Comparison of ENCODE assay signal across 3 cellular contexts in the genomic region with DNA sequence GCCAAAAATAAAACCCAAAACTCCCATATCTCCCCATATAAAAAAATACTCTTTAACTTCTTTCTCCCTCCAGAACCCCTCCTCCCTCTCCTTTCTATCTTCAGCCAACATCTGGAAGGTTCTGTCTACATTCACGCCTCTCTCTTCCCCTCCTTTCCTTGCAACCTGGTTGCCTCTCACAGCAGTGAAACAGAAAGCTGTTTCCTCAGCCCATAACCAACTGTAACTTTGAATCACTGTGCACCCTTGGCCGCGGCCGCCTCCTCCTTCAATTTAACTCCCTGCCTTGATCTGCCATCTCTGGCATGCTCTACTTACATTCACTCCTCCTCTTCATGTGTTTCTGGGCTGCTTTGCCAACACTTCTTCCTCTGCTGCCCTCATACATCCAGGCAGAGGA. TPM values are rescaled to one million over a fixed set of nuclear protein-coding genes. Genes with fewer than 3 reads are reported as not detected.
"Had no signal": no experiment of that assay in that cellular context is flagged by ENCODE, and none has a peak within 500 bp of the region (broad histone marks: within the 10 kb centered on the region; RNA-seq: fewer than 3 reads in every experiment).

No MANE protein-coding gene starts in this region.

RNA-seq across cellular contexts. Expression of a gene that starts 23.2 kb away (rescaled TPM):
- total RNA-seq: activated naive CD4-positive, alpha-beta T cell treated with anti-CD3 and anti-CD28 coated beads, Interleukin-2, amount 50 U/mL, for 72 hours; Right ventricle myocardium superior had no signal
- polyA plus RNA-seq: cardiac muscle cell had no signal
